17 cellular contexts compared by ENCODE assay signal in the genomic region with DNA sequence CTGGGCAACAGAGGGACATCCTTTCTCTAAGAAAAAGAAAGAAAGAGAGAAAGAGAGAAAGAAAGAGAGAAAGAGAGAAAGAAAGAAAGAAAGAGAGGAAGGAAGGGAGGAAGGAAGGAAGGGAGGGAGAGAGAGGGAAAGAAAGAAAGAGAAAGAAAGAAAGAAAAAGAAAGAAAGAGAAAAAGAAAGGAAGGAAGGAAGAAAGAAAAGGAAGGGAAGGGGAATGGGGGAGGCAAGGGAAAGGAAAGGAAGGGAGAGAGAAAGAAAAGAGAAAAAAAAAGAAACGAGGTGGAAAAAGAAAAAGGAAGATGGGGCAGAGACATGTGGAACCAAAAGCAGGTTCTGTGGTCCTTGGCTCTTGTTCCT.
DNase-seq lines count a peak whose midpoint lies in the region; ATAC-seq and TF ChIP-seq lines count a peak whose summit lies in the region.
"Had no signal": no experiment of that assay in that cellular context is flagged by ENCODE, and none has a peak within 500 bp of the region (broad histone marks: within the 10 kb centered on the region; RNA-seq: fewer than 3 reads in every experiment).

No MANE protein-coding gene starts in this region.

- CTCF ChIA-PET in activated CD4-positive, alpha-beta T cell treated with anti-CD3 and anti-CD28 coated beads for 36 hours (lab: Charles Lee) = no interaction called here

- TF ChIP-seq CTCF in HFFc6 (IDR thresholded peaks at IDR 0.05) = no peak

- POLR2A ChIA-PET in activated CD4-positive, alpha-beta T cell treated with anti-CD3 and anti-CD28 coated beads for 36 hours (lab: Charles Lee) = interaction anchor here (0.6 to 0.7 kb wide), 2 partner anchors 19 to 182 kb away, joined by 3 to 6 read pairs; no protein-coding TSS in a partner anchor
- POLR2A ChIA-PET in naive thymus-derived CD8-positive, alpha-beta T cell (lab: Charles Lee) = no interaction called here

- H3K27ac Mint-ChIP-seq in activated CD4-positive, alpha-beta T cell treated with anti-CD3 and anti-CD28 coated beads for 36 hours = peak overlapping the region; percentile 84
- H3K27ac Mint-ChIP-seq in HFFc6 = peak overlapping the region; percentile 13; the same call in 1 of the 2 replicates
- peak overlapping the region; percentile 96 for H3K27ac Mint-ChIP-seq in activated T-helper 1 cell treated with anti-CD3 and anti-CD28 coated beads, Interleukin-12 subunit alpha, Interleukin-12 subunit beta, Interleukin-2, Interleukin-4 antibody, amounts not matched to agents 30 ng/mL and 10 ng/mL and 1 ng/mL, durations not matched to agents 14 hours and 24 hours and 36 hours
- H3K27ac Mint-ChIP-seq in naive thymus-derived CD8-positive, alpha-beta T cell = peak overlapping the region in 2 of 10 donors; percentile 73 to 78

- no peaks in the 10 kb centered on the region for H3K9me3 Mint-ChIP-seq in activated CD4-positive, alpha-beta T cell treated with anti-CD3 and anti-CD28 coated beads for 36 hours (ENCODE audit: low read depth)
- no peaks in the 10 kb centered on the region for H3K9me3 Mint-ChIP-seq in HFFc6
- no peaks in the 10 kb centered on the region for H3K9me3 Mint-ChIP-seq in activated T-helper 1 cell treated with anti-CD3 and anti-CD28 coated beads, Interleukin-12 subunit alpha, Interleukin-12 subunit beta, Interleukin-2, Interleukin-4 antibody, amounts not matched to agents 30 ng/mL and 10 ng/mL and 1 ng/mL, durations not matched to agents 14 hours and 24 hours and 36 hours
- H3K9me3 Mint-ChIP-seq in naive thymus-derived CD8-positive, alpha-beta T cell = no peaks in the 10 kb centered on the region
- H3K9me3 Mint-ChIP-seq: activated naive CD4-positive, alpha-beta T cell treated with anti-CD3 and anti-CD28 coated beads, Interleukin-2, amount 10 ng/mL, durations not matched to agents 7 days and 5 days; naive B cell had no signal

- H3K27me3 Mint-ChIP-seq in activated CD4-positive, alpha-beta T cell treated with anti-CD3 and anti-CD28 coated beads for 36 hours = no peaks in the 10 kb centered on the region
- no peaks in the 10 kb centered on the region; the same call in 1 of the 2 replicates for H3K27me3 Mint-ChIP-seq in HFFc6 (ENCODE audit: insufficient read depth)
- no peaks in the 10 kb centered on the region for H3K27me3 Mint-ChIP-seq in activated T-helper 1 cell treated with anti-CD3 and anti-CD28 coated beads, Interleukin-12 subunit alpha, Interleukin-12 subunit beta, Interleukin-2, Interleukin-4 antibody, amounts not matched to agents 30 ng/mL and 10 ng/mL and 1 ng/mL, durations not matched to agents 14 hours and 24 hours and 36 hours (ENCODE audit: insufficient read depth)
- H3K27me3 Mint-ChIP-seq in naive thymus-derived CD8-positive, alpha-beta T cell = peaks cover 0 to 4% (median 0%) of the 10 kb centered on the region in 5 donors

- no peak for DNase-seq in activated CD4-positive, alpha-beta T cell treated with anti-CD3 and anti-CD28 coated beads for 36 hours
- no peak for DNase-seq in activated CD4-positive, alpha-beta T cell treated with anti-CD3 and anti-CD28 coated beads for 48 hours
- no peak for DNase-seq in HFFc6
- no peak for DNase-seq in activated T-helper 1 cell treated with anti-CD3 and anti-CD28 coated beads, Interleukin-12 subunit alpha, Interleukin-12 subunit beta, Interleukin-2, Interleukin-4 antibody, amounts not matched to agents 30 ng/mL and 10 ng/mL and 1 ng/mL, durations not matched to agents 14 hours and 24 hours and 36 hours (ENCODE audit: low spot score)
- DNase-seq in naive thymus-derived CD8-positive, alpha-beta T cell = no peak
- no peak for DNase-seq in iPS-NIHi7 (ENCODE audit: extremely low spot score)
- DNase-seq: activated naive CD4-positive, alpha-beta T cell treated with anti-CD3 and anti-CD28 coated beads, Interleukin-2, amount 10 ng/mL, durations not matched to agents 7 days and 5 days; brain microvascular endothelial cell; DMS79; kidney; naive B cell; NCI-H1694 treated with DMSO at 0.1 percent for 48 hours; NCI-H2227 treated with DMSO at 0.1 percent for 48 hours; spleen; tibial artery had no signal

- H3K4me3 Mint-ChIP-seq in activated CD4-positive, alpha-beta T cell treated with anti-CD3 and anti-CD28 coated beads for 36 hours = no peak overlapping the region
- H3K4me3 Mint-ChIP-seq in HFFc6 = no peak overlapping the region
- H3K4me3 Mint-ChIP-seq in activated T-helper 1 cell treated with anti-CD3 and anti-CD28 coated beads, Interleukin-12 subunit alpha, Interleukin-12 subunit beta, Interleukin-2, Interleukin-4 antibody, amounts not matched to agents 30 ng/mL and 10 ng/mL and 1 ng/mL, durations not matched to agents 14 hours and 24 hours and 36 hours = peak overlapping the region; percentile 49
- H3K4me3 Mint-ChIP-seq in naive thymus-derived CD8-positive, alpha-beta T cell = peak overlapping the region in 6 of 10 donors; percentile 2 to 55 (median 16)
- H3K4me3 Mint-ChIP-seq: activated naive CD4-positive, alpha-beta T cell treated with anti-CD3 and anti-CD28 coated beads, Interleukin-2, amount 10 ng/mL, durations not matched to agents 7 days and 5 days; naive B cell had no signal

- intact Hi-C loops in activated CD4-positive, alpha-beta T cell treated with anti-CD3 and anti-CD28 coated beads for 36 hours (cut with DNase I, micrococcal nuclease) = no loop called here
- intact Hi-C loops in activated T-helper 1 cell treated with anti-CD3 and anti-CD28 coated beads, Interleukin-12 subunit alpha, Interleukin-12 subunit beta, Interleukin-2, Interleukin-4 antibody, amounts not matched to agents 30 ng/mL and 10 ng/mL and 1 ng/mL, durations not matched to agents 14 hours and 24 hours and 36 hours (cut with micrococcal nuclease) = no loop called here

- ATAC-seq in activated CD4-positive, alpha-beta T cell treated with anti-CD3 and anti-CD28 coated beads for 36 hours = no peak
- ATAC-seq in naive thymus-derived CD8-positive, alpha-beta T cell = no peak
- ATAC-seq in HG02623 (IDR thresholded peaks at IDR 0.05; ENCODE audit: unreplicated experiment) (no peak), HG03045 (IDR thresholded peaks at IDR 0.05; ENCODE audit: unreplicated experiment) (no peak)

- peaks cover 25% of the 10 kb centered on the region for H3K4me1 Mint-ChIP-seq in activated CD4-positive, alpha-beta T cell treated with anti-CD3 and anti-CD28 coated beads for 36 hours
- H3K4me1 Mint-ChIP-seq in HFFc6 (ENCODE audit: low read depth) = peaks cover 27% of the 10 kb centered on the region
- H3K4me1 Mint-ChIP-seq in activated T-helper 1 cell treated with anti-CD3 and anti-CD28 coated beads, Interleukin-12 subunit alpha, Interleukin-12 subunit beta, Interleukin-2, Interleukin-4 antibody, amounts not matched to agents 30 ng/mL and 10 ng/mL and 1 ng/mL, durations not matched to agents 14 hours and 24 hours and 36 hours (ENCODE audit: low read depth) = peaks cover 53% of the 10 kb centered on the region
- peaks cover 16 to 18% (median 16%) of the 10 kb centered on the region in 4 donors for H3K4me1 Mint-ChIP-seq in naive thymus-derived CD8-positive, alpha-beta T cell

- no peaks in the 10 kb centered on the region for H3K36me3 Mint-ChIP-seq in activated CD4-positive, alpha-beta T cell treated with anti-CD3 and anti-CD28 coated beads for 36 hours (ENCODE audit: low read depth)
- H3K36me3 Mint-ChIP-seq in HFFc6 (ENCODE audit: low read depth) = no peaks in the 10 kb centered on the region
- peaks cover 2% of the 10 kb centered on the region for H3K36me3 Mint-ChIP-seq in activated T-helper 1 cell treated with anti-CD3 and anti-CD28 coated beads, Interleukin-12 subunit alpha, Interleukin-12 subunit beta, Interleukin-2, Interleukin-4 antibody, amounts not matched to agents 30 ng/mL and 10 ng/mL and 1 ng/mL, durations not matched to agents 14 hours and 24 hours and 36 hours (ENCODE audit: low read depth)
- peaks cover 0 to 2% (median 0%) of the 10 kb centered on the region in 3 donors for H3K36me3 Mint-ChIP-seq in naive thymus-derived CD8-positive, alpha-beta T cell
- H3K36me3 Mint-ChIP-seq: activated naive CD4-positive, alpha-beta T cell treated with anti-CD3 and anti-CD28 coated beads, Interleukin-2, amount 10 ng/mL, durations not matched to agents 7 days and 5 days had no signal

Comparison
In these comparisons a context has a peak if more than half of its experiments do, and no peak if none do; other contexts are left out.
1. H3K4me3 Mint-ChIP-seq: peak in activated T-helper 1 cell treated with anti-CD3 and anti-CD28 coated beads, Interleukin-12 subunit alpha, Interleukin-12 subunit beta, Interleukin-2, Interleukin-4 antibody, amounts not matched to agents 30 ng/mL and 10 ng/mL and 1 ng/mL, durations not matched to agents 14 hours and 24 hours and 36 hours (single experiment) and naive thymus-derived CD8-positive, alpha-beta T cell (6 of 10); none in activated CD4-positive, alpha-beta T cell treated with anti-CD3 and anti-CD28 coated beads for 36 hours (single experiment) and HFFc6 (single experiment).